Comparison of ENCODE assay signal across 9 cellular contexts in genomic region chr10:30384791-30385201, GRCh38. TPM values are rescaled to one million over a fixed set of nuclear protein-coding genes. Genes with fewer than 3 reads are reported as not detected.
DNase-seq lines count a peak whose midpoint lies in the region; ATAC-seq, FAIRE-seq and TF ChIP-seq lines count a peak whose summit lies in the region.
"Had no signal": no experiment of that assay in that cellular context is flagged by ENCODE, and none has a peak within 500 bp of the region (broad histone marks: within the 10 kb centered on the region; RNA-seq: fewer than 3 reads in every experiment).

No MANE protein-coding gene starts in this region.

- H4K20me1 ChIP-seq in MM.1S (ENCODE audit: insufficient read depth, low read length) (no peaks in the 10 kb centered on the region), GM12878 (ENCODE audit: control insufficient read depth, insufficient read depth) (no peaks in the 10 kb centered on the region)

- H2AFZ ChIP-seq in MM.1S (ENCODE audit: low read length) (no peak overlapping the region), GM12878 (ENCODE audit: control insufficient read depth, low read depth, low read length) (no peak overlapping the region)

- no peak for FAIRE-seq in GM12878 (lab: Jason Lieb, UNC)
- FAIRE-seq: TTC549 had no signal

- no peaks in the 10 kb centered on the region for H3K79me2 ChIP-seq in MM.1S (ENCODE audit: low read length)
- H3K79me2 ChIP-seq in GM12878 (ENCODE audit: control insufficient read depth, insufficient read depth, low read length): no peaks in the 10 kb centered on the region

- peak; percentile 40 for TF ChIP-seq CTCF in MM.1S (IDR thresholded peaks at IDR 0.05; ENCODE audit: low read length)
- TF ChIP-seq CTCF in GM12878 (IDR thresholded peaks at IDR 0.05 in 2 of 3, conservative IDR thresholded peaks at IDR 0.05 in 1 of 3; ENCODE audit: control insufficient read depth in 2 of 3, extremely low read depth in 1 of 3, insufficient read depth in 1 of 3, low read depth in 3 of 3, low read length in 3 of 3): peak; percentile 43 to 54 (median 48); a peak in 5 of 6 replicates

- H3K36me3 ChIP-seq in MM.1S (replicated peaks; ENCODE audit: insufficient read depth, low read length): no peaks in the 10 kb centered on the region
- no peaks in the 10 kb centered on the region for H3K36me3 ChIP-seq in GM12878 (ENCODE audit: control insufficient read depth in 2 of 2, insufficient read depth in 2 of 2, low read length in 1 of 2)

- no TSS peak for BruUV-seq in GM12878 (replicated peaks; lab: Mats Ljungman, UMichigan)

- H3K9me3 Mint-ChIP-seq in memory B cell: no peaks in the 10 kb centered on the region

- in situ Hi-C loops in GM12878 (cut with MboI): no loop called here

- H3K27me3 Mint-ChIP-seq in memory B cell: peaks cover 6% of the 10 kb centered on the region

- no peak overlapping the region for H3K4me2 ChIP-seq in MM.1S (ENCODE audit: low read depth, low read length)
- H3K4me2 ChIP-seq in GM12878 (ENCODE audit: control insufficient read depth, insufficient read depth): no peak overlapping the region

- H3K36me3 Mint-ChIP-seq in memory B cell: peaks cover 2% of the 10 kb centered on the region

- intact Hi-C loops in GM12878 (cut with micrococcal nuclease; ENCODE audit: unreplicated experiment): no loop called here

- no peaks in the 10 kb centered on the region for H3F3A ChIP-seq in MM.1S (ENCODE audit: insufficient read depth, low read length)

- DNase-seq in NCI-H748 (lab: John Stamatoyannopoulos, UW; ENCODE audit: unreplicated experiment) (peak; percentile 68), NCI-H748 treated with DMSO at 0.1 percent for 48 hours (lab: John Stamatoyannopoulos, UW) (no peak), MM.1S (peak; percentile 16), GM12878 (ENCODE audit: low read depth, low spot score) (no peak), memory B cell (ENCODE audit: low spot score in 2 of 2) (no peak), T-helper 9 cell (no peak), NCI-H2107 (lab: John Stamatoyannopoulos, UW) (no peak)

- POLR2A ChIA-PET in GM12878 (lab: Charles Lee): no interaction called here

- no peak; the same call in 1 of the 2 replicates for TF ChIP-seq RAD21 in GM12878 (IDR thresholded peaks at IDR 0.05; ENCODE audit: insufficient read depth, low read depth, low read length)

- no peak overlapping the region for H3K4me3 ChIP-seq in MM.1S (ENCODE audit: low read length)
- no peak overlapping the region for H3K4me3 ChIP-seq in GM12878

- no peaks in the 10 kb centered on the region for H3K9me2 ChIP-seq in MM.1S (replicated peaks; ENCODE audit: insufficient read depth, low read length)

- H3K4me3 Mint-ChIP-seq in memory B cell: no peak overlapping the region

- WGBS in GM12878 (ENCODE audit: insufficient coverage, insufficient replicate concordance, low lambda C conversion rate, missing lambda C conversion rate): 69% methylated on average over 9 of the region's 9 CpGs

- H3K4me1 ChIP-seq in MM.1S (ENCODE audit: low read length): no peaks in the 10 kb centered on the region
- H3K4me1 ChIP-seq in GM12878 (ENCODE audit: control insufficient read depth, insufficient read depth, low read length): no peaks in the 10 kb centered on the region

- H3K27ac ChIP-seq in MM.1S (ENCODE audit: low read length) (no peak overlapping the region), GM12878 (ENCODE audit: control insufficient read depth, insufficient read depth) (no peak overlapping the region)

- H3K4me1 Mint-ChIP-seq in memory B cell: peaks cover 4% of the 10 kb centered on the region

- RAD21 ChIA-PET in GM12878 (lab: Charles Lee; ENCODE audit: unreplicated experiment): interaction anchor here (0.6 to 1.4 kb wide), 5 partner anchors 25 to 386 kb away, joined by 3 to 15 read pairs (median 4); no protein-coding TSS in a partner anchor

- no peaks in the 10 kb centered on the region for H3K9me3 ChIP-seq in MM.1S (replicated peaks; ENCODE audit: insufficient read depth, low read length)
- no peaks in the 10 kb centered on the region for H3K9me3 ChIP-seq in GM12878 (replicated peaks; ENCODE audit: control insufficient read depth, insufficient read depth, low read length)

- H3K9ac ChIP-seq in MM.1S (ENCODE audit: low read length) (no peak overlapping the region), GM12878 (ENCODE audit: control insufficient read depth, insufficient read depth, low read length) (no peak overlapping the region)

- SMC1A ChIA-PET in GM12878 (lab: Charles Lee; ENCODE audit: uncharacterized antibody, unreplicated experiment): interaction anchor here (0.6 to 2.3 kb wide), 6 partner anchors 10 to 387 kb away, joined by 3 to 6 read pairs (median 4); no protein-coding TSS in a partner anchor

- CTCF ChIA-PET in GM12878 (lab: Yijun Ruan, JAX): interaction anchor here (0.7 to 2.2 kb wide), 20 partner anchors 10 to 386 kb away, joined by 3 to 24 read pairs (median 4); no protein-coding TSS in a partner anchor

- no peaks in the 10 kb centered on the region for H3K27me3 ChIP-seq in MM.1S (replicated peaks; ENCODE audit: insufficient read depth, low read length)
- H3K27me3 ChIP-seq in GM12878 (replicated peaks in 1 of 2; ENCODE audit: control insufficient read depth in 2 of 2, insufficient read depth in 2 of 2, low read length in 1 of 2): no peaks in the 10 kb centered on the region; a peak in 2 of 4 replicates

- no peak overlapping the region for H3K27ac Mint-ChIP-seq in memory B cell

- ATAC-seq in GM12878 (peak; percentile 89), memory B cell (ENCODE audit: low read depth) (peak; percentile 64), GM18909 (IDR thresholded peaks at IDR 0.05; ENCODE audit: poor library complexity, unreplicated experiment) (no peak)

- no peak for TF ChIP-seq POLR2A in GM12878 (IDR thresholded peaks at IDR 0.05; ENCODE audit: low read depth, low read length)

- TF ChIP-seq EP300 in GM12878 (IDR thresholded peaks at IDR 0.05; ENCODE audit: borderline replicate concordance in 1 of 2, control insufficient read depth in 1 of 2, low read depth in 2 of 2, low read length in 2 of 2): no peak

TF ChIP-seq in GM12878, 131 proteins besides CTCF, POLR2A, EP300 and RAD21 (continues in another document):
- TF ChIP-seq MEF2B (IDR thresholded peaks at IDR 0.05; ENCODE audit: partially characterized antibody, poor library complexity, severe bottlenecking) (no peak), IRF3 (IDR thresholded peaks at IDR 0.05) (no peak), TCF12 (IDR thresholded peaks at IDR 0.05; ENCODE audit: low read depth, low read length) (0 out of 2 replicates have a peak, but pooled peaks have one; percentile 29), ESRRA (IDR thresholded peaks at IDR 0.05; ENCODE audit: low read length) (no peak)

RNA-seq across cellular contexts. Expression of gene MTPAP, which starts 35.7 kb away (rescaled TPM):
- total RNA-seq in GM12878 (2013; cell fraction: nucleolus; rRNA removed): 44.2 and 45.9 TPM in 2 replicates
- 14.3 and 19.7 TPM in 2 replicates for total RNA-seq in GM12878 (2014; rRNA removed)
- 21.3 and 23.8 TPM in 2 replicates for total RNA-seq in GM12878 (2014; rRNA removed; fragmentation: Illumina TruSeq; extraction: Trizol)
- 27.3 and 31.4 TPM in 2 replicates for total RNA-seq in GM12878 (2021)
- polyA plus RNA-seq in GM12878 (2011; ENCODE audit: low read depth): 11.8 TPM
- 18.7 and 19.5 TPM in 2 replicates for polyA plus RNA-seq in GM12878 (2011; rRNA removed)
- polyA plus RNA-seq in GM12878 (2011; cell fraction: cytosol; rRNA removed): 7.3 and 9.4 TPM in 2 replicates
- polyA plus RNA-seq in GM12878 (2011; cell fraction: nucleus; rRNA removed): 8.5 and 11.1 TPM in 2 replicates
- 13.4 and 14.8 TPM in 2 replicates for polyA plus RNA-seq in GM12878 (2012)
- 19.8 and 26.1 TPM in 2 replicates for polyA plus RNA-seq in GM12878 (2014; fragmentation: Illumina TruSeq; extraction: Trizol)
- 10 to 100 TPM; 29.3 to 39.2 TPM for polyA plus RNA-seq in GM12878 (2014; fragmentation: Nextera tagmentation; extraction: Ambion mirVana)
- 12.8 TPM in 2 replicates for polyA plus RNA-seq in GM12878 (2014; rRNA removed)
- 10 to 100 TPM; 51.8 to 52.2 TPM for polyA plus RNA-seq in GM12878 (2016; fragmentation: Nextera tagmentation; extraction: Ambion mirVana)
- 11.4 and 23.0 TPM in 2 replicates for polyA minus RNA-seq in GM12878 (2011; rRNA and poly(A)+ RNA removed)
- 5.1 and 13.2 TPM in 2 replicates for polyA minus RNA-seq in GM12878 (2011; cell fraction: cytosol; rRNA and poly(A)+ RNA removed)
- polyA minus RNA-seq in GM12878 (2011; cell fraction: nucleus; rRNA and poly(A)+ RNA removed): 4.0 and 5.8 TPM in 2 replicates

RNA-seq across cellular contexts. Expression of gene MAP3K8, which starts 49.2 kb away (rescaled TPM):
- total RNA-seq in GM12878 (2013; cell fraction: nucleolus; rRNA removed): 126 and 129 TPM in 2 replicates
- 25.5 and 32.9 TPM in 2 replicates for total RNA-seq in GM12878 (2014; rRNA removed)
- 30.2 and 31.5 TPM in 2 replicates for total RNA-seq in GM12878 (2014; rRNA removed; fragmentation: Illumina TruSeq; extraction: Trizol)
- total RNA-seq in GM12878 (2021): 41.3 and 41.7 TPM in 2 replicates
- 45.4 TPM for polyA plus RNA-seq in GM12878 (2011; ENCODE audit: low read depth)
- 115 and 146 TPM in 2 replicates for polyA plus RNA-seq in GM12878 (2011; rRNA removed)
- 41.1 and 48.5 TPM in 2 replicates for polyA plus RNA-seq in GM12878 (2011; cell fraction: cytosol; rRNA removed)
- polyA plus RNA-seq in GM12878 (2011; cell fraction: nucleus; rRNA removed): 65.2 and 95.6 TPM in 2 replicates
- 53.5 and 61.5 TPM in 2 replicates for polyA plus RNA-seq in GM12878 (2012)
- polyA plus RNA-seq in GM12878 (2014; fragmentation: Illumina TruSeq; extraction: Trizol): 39.1 and 43.6 TPM in 2 replicates
- 10 to 100 TPM; 45.5 to 47.9 TPM for polyA plus RNA-seq in GM12878 (2014; fragmentation: Nextera tagmentation; extraction: Ambion mirVana)
- polyA plus RNA-seq in GM12878 (2014; rRNA removed): 33.6 and 38.5 TPM in 2 replicates
- polyA plus RNA-seq in GM12878 (2016; fragmentation: Nextera tagmentation; extraction: Ambion mirVana): 10 to 100 TPM; 36.2 to 45.6 TPM
- polyA minus RNA-seq in GM12878 (2011; rRNA and poly(A)+ RNA removed): 64.8 and 78.0 TPM in 2 replicates
- 19.9 and 20.1 TPM in 2 replicates for polyA minus RNA-seq in GM12878 (2011; cell fraction: cytosol; rRNA and poly(A)+ RNA removed)
- 41.0 and 41.7 TPM in 2 replicates for polyA minus RNA-seq in GM12878 (2011; cell fraction: nucleus; rRNA and poly(A)+ RNA removed)

Comparison
In these comparisons a context has a peak if more than half of its experiments do, and no peak if none do; other contexts are left out.
1. DNase-seq: peak in NCI-H748 (single experiment) and MM.1S (single experiment); none in NCI-H748 treated with DMSO at 0.1 percent for 48 hours (single experiment), GM12878 (single experiment), memory B cell (0 of 2), T-helper 9 cell (single experiment) and NCI-H2107 (single experiment).